ENCODE assay signal across 18 cellular contexts in genomic region chr7:24659505-24659904, GRCh38.
DNase-seq lines count a peak whose midpoint lies in the region; ATAC-seq and TF ChIP-seq lines count a peak whose summit lies in the region.
"Had no signal": no experiment of that assay in that cellular context is flagged by ENCODE, and none has a peak within 500 bp of the region (broad histone marks: within the 10 kb centered on the region; RNA-seq: fewer than 3 reads in every experiment).

No MANE protein-coding gene starts in this region.

- peak; percentile 96 for ATAC-seq in GM19395 (IDR thresholded peaks at IDR 0.05; ENCODE audit: unreplicated experiment)
- peak; percentile 75 for ATAC-seq in HG02642 (IDR thresholded peaks at IDR 0.05; ENCODE audit: poor library complexity, unreplicated experiment)
- peak; percentile 87 for ATAC-seq in HG03378 (IDR thresholded peaks at IDR 0.05; ENCODE audit: unreplicated experiment)
- ATAC-seq in natural killer cell treated with Interleukin-12 subunit alpha and Interleukin-12 subunit beta and Interleukin-15 and Interleukin-18, amount 100 ng/mL, for 72 hours = no peak
- no peak for ATAC-seq in activated naive CD8-positive, alpha-beta T cell treated with anti-CD3 and anti-CD28 coated beads, Interleukin-2, amount 50 U/mL, for 24 hours
- ATAC-seq: A549, Panc1 had no signal

- H3K27me3 Mint-ChIP-seq in natural killer cell treated with Interleukin-12 subunit alpha and Interleukin-12 subunit beta and Interleukin-15 and Interleukin-18, amount 100 ng/mL, for 72 hours = no peaks in the 10 kb centered on the region
- H3K27me3 Mint-ChIP-seq in activated naive CD8-positive, alpha-beta T cell treated with anti-CD3 and anti-CD28 coated beads, Interleukin-2, amount 50 U/mL, for 24 hours = no peaks in the 10 kb centered on the region

- H3K27ac Mint-ChIP-seq in natural killer cell treated with Interleukin-12 subunit alpha and Interleukin-12 subunit beta and Interleukin-15 and Interleukin-18, amount 100 ng/mL, for 72 hours = no peak overlapping the region
- H3K27ac Mint-ChIP-seq in activated naive CD8-positive, alpha-beta T cell treated with anti-CD3 and anti-CD28 coated beads, Interleukin-2, amount 50 U/mL, for 24 hours = no peak overlapping the region

- H3K36me3 Mint-ChIP-seq in natural killer cell treated with Interleukin-12 subunit alpha and Interleukin-12 subunit beta and Interleukin-15 and Interleukin-18, amount 100 ng/mL, for 72 hours = no peaks in the 10 kb centered on the region
- peaks cover 16% of the 10 kb centered on the region for H3K36me3 Mint-ChIP-seq in activated naive CD8-positive, alpha-beta T cell treated with anti-CD3 and anti-CD28 coated beads, Interleukin-2, amount 50 U/mL, for 24 hours (ENCODE audit: low read depth)

- DNase-seq in GM12865 (ENCODE audit: low read depth) (peak; percentile 54), SW480 (ENCODE audit: low spot score) (no peak)
- no peak for DNase-seq in natural killer cell treated with Interleukin-12 subunit alpha and Interleukin-12 subunit beta and Interleukin-15 and Interleukin-18, amount 100 ng/mL, for 72 hours (ENCODE audit: low spot score)
- no peak for DNase-seq in activated naive CD8-positive, alpha-beta T cell treated with anti-CD3 and anti-CD28 coated beads, Interleukin-2, amount 50 U/mL, for 24 hours
- no peak for DNase-seq in activated naive CD4-positive, alpha-beta T cell treated with anti-CD3 and anti-CD28 coated beads, Interleukin-2, amount 50 U/mL, for 16 hours
- DNase-seq: activated CD4-positive, CD25-positive, alpha-beta regulatory T cell treated with anti-CD3 and anti-CD28 coated beads, Interleukin-2, amount 50 U/mL, for 72 hours; activated T-cell treated with anti-CD3 and anti-CD28 coated beads for 4 hours; GF-D8; glutamatergic neuron; IMR-90; NCI-H345; T-helper 1 cell had no signal

- H3K4me3 Mint-ChIP-seq in natural killer cell treated with Interleukin-12 subunit alpha and Interleukin-12 subunit beta and Interleukin-15 and Interleukin-18, amount 100 ng/mL, for 72 hours = no peak overlapping the region
- no peak overlapping the region for H3K4me3 Mint-ChIP-seq in activated naive CD8-positive, alpha-beta T cell treated with anti-CD3 and anti-CD28 coated beads, Interleukin-2, amount 50 U/mL, for 24 hours

- H3K4me3 ChIP-seq in GM12865 (ENCODE audit: low read depth, low read length) = no peak overlapping the region
- H3K4me3 ChIP-seq: A549, tibial nerve had no signal

- TF ChIP-seq CTCF in GM12865 (IDR thresholded peaks at IDR 0.05; ENCODE audit: insufficient read depth, low read depth, low read length, missing control alignments) = no peak

- H3K9me3 Mint-ChIP-seq in natural killer cell treated with Interleukin-12 subunit alpha and Interleukin-12 subunit beta and Interleukin-15 and Interleukin-18, amount 100 ng/mL, for 72 hours = no peaks in the 10 kb centered on the region
- no peaks in the 10 kb centered on the region for H3K9me3 Mint-ChIP-seq in activated naive CD8-positive, alpha-beta T cell treated with anti-CD3 and anti-CD28 coated beads, Interleukin-2, amount 50 U/mL, for 24 hours

- no peaks in the 10 kb centered on the region for H3K4me1 Mint-ChIP-seq in natural killer cell treated with Interleukin-12 subunit alpha and Interleukin-12 subunit beta and Interleukin-15 and Interleukin-18, amount 100 ng/mL, for 72 hours (ENCODE audit: low read depth in 2 of 2)
- peaks cover 4% of the 10 kb centered on the region for H3K4me1 Mint-ChIP-seq in activated naive CD8-positive, alpha-beta T cell treated with anti-CD3 and anti-CD28 coated beads, Interleukin-2, amount 50 U/mL, for 24 hours

Comparison
In these comparisons a context has a peak if more than half of its experiments do, and no peak if none do; other contexts are left out.
1. ATAC-seq: peak in GM19395 (single experiment), HG02642 (single experiment) and HG03378 (single experiment); none in natural killer cell treated with Interleukin-12 subunit alpha and Interleukin-12 subunit beta and Interleukin-15 and Interleukin-18, amount 100 ng/mL, for 72 hours (0 of 2) and activated naive CD8-positive, alpha-beta T cell treated with anti-CD3 and anti-CD28 coated beads, Interleukin-2, amount 50 U/mL, for 24 hours (single experiment).